In the genomic region with DNA sequence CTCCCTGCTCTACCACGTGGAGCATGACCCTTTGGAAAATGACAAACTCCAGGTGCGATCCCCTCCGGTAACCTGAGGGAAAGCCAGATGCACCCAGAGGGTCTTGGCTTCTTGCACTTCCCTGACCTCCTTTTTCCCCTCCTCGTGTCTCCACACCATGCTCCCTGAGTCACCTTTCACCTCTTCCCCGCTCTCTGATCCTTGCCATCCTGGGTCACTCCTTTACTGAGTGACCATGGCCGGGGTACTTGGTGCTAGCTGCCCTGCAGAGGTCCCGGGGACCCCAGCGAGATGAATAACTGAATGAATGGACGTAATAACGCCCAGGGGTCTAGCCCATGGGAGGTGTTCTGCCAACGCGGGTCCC, we compare ENCODE assay signal across 1 cellular context.
TF ChIP-seq lines count a peak whose summit lies in the region.

No MANE protein-coding gene starts in this region.

TF ChIP-seq in endothelial cell of umbilical vein, 7 proteins besides CTCF, POLR2A, EP300 and RAD21:
- TF ChIP-seq GATA2 (IDR thresholded peaks at IDR 0.05; ENCODE audit: insufficient read depth, insufficient read length, low read depth, low read length) = no peak
- TF ChIP-seq JUN (IDR thresholded peaks at IDR 0.05; ENCODE audit: borderline replicate concordance, insufficient read depth, insufficient read length, low read depth) = no peak
- TF ChIP-seq MAX (IDR thresholded peaks at IDR 0.05; ENCODE audit: insufficient read depth, insufficient read length) = no peak
- TF ChIP-seq POLR2AphosphoS5 (IDR thresholded peaks at IDR 0.05; ENCODE audit: insufficient read depth, low read depth, low read length) = no peak
- no peak for TF ChIP-seq MYC (IDR thresholded peaks at IDR 0.05; ENCODE audit: low read depth, low read length)
- no peak for TF ChIP-seq EZH2 (IDR thresholded peaks at IDR 0.05; ENCODE audit: borderline replicate concordance, low read depth, low read length, severe bottlenecking)
- TF ChIP-seq FOS (IDR thresholded peaks at IDR 0.05; ENCODE audit: borderline replicate concordance, insufficient read depth, low read length) = no peak
